25 cellular contexts compared by ENCODE assay signal in the genomic region with DNA sequence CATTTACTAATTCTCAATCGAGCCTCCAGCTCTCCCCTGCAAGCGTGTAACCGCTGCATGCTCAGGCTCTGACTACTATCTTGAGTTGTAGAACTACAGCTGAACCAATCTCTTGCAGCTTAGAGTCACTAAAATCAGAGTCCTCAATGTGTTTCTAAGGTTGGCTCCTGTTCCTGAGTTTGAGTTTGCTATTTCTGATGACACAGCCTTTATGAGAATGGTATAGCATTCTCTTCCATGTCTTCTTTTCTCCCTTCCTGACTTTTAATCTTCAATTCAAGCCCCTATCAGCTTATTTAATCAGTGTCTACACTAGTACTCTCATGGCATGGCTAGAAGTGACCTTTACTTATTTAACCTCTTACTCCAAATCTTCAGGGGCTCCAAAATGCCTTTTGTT.
A peak's percentile ranks its signal among the peaks of the same experiment; 100 is the strongest.
DNase-seq lines count a peak whose midpoint lies in the region; ATAC-seq lines count a peak whose summit lies in the region.
"Had no signal": no experiment of that assay in that cellular context is flagged by ENCODE, and none has a peak within 500 bp of the region (broad histone marks: within the 10 kb centered on the region; RNA-seq: fewer than 3 reads in every experiment).

No MANE protein-coding gene starts in this region.

- H3K27ac ChIP-seq in ectodermal cell (ENCODE audit: insufficient read depth, low read depth, low read length, poor library complexity, severe bottlenecking) = peak overlapping the region; percentile 36
- H3K27ac ChIP-seq: 22Rv1, SJSA1 had no signal

- peak; percentile 17 for DNase-seq in NCI-H82 (lab: John Stamatoyannopoulos, UW)
- no peak for DNase-seq in NCI-H82 treated with DMSO at 0.1 percent for 48 hours (lab: John Stamatoyannopoulos, UW; ENCODE audit: unreplicated experiment)
- DNase-seq in EL = peak; percentile 6
- no peak for DNase-seq in T-helper 17 cell
- DNase-seq in NCI-H2227 (lab: John Stamatoyannopoulos, UW; ENCODE audit: unreplicated experiment) = no peak
- DNase-seq in NCI-H774 (lab: John Stamatoyannopoulos, UW) = no peak
- no peak for DNase-seq in NCI-H1417 (lab: John Stamatoyannopoulos, UW)
- DNase-seq: ACHN; CD4-positive, alpha-beta T cell; H9; Karpas-422; NCI-H1092; NCI-H1436; NCI-H187; NCI-H2081 treated with DMSO at 0.1 percent for 48 hours; NCI-H2171; NCI-H345; NCI-H510A treated with DMSO at 0.1 percent for 48 hours; NK-92 treated with Interleukin-12 subunit alpha and Interleukin-12 subunit beta, amount 100 ng/mL, for 24 hours; Right ventricle myocardium superior; RPMI8226 had no signal

- ATAC-seq in T-helper 17 cell = no peak
- ATAC-seq: GM23338 had no signal

- no peaks in the 10 kb centered on the region for H3K27me3 ChIP-seq in ectodermal cell (ENCODE audit: control insufficient read depth, insufficient read depth, low read length, poor library complexity, severe bottlenecking)
- H3K27me3 ChIP-seq: SJSA1 had no signal

- WGBS in ectodermal cell, 2 experiments = 95 to 96% methylated on average over 3 of the region's 3 CpGs

- H3K4me3 Mint-ChIP-seq in T-helper 17 cell = no peak overlapping the region
- H3K4me3 Mint-ChIP-seq: CD4-positive, alpha-beta T cell; GM23338; H9 had no signal

- H3K4me3 ChIP-seq in ectodermal cell (ENCODE audit: insufficient read depth, low read depth, low read length) = no peak overlapping the region
- H3K4me3 ChIP-seq: GM23338, SJSA1 had no signal

- peak overlapping the region; percentile 41 for H3K27ac Mint-ChIP-seq in T-helper 17 cell
- H3K27ac Mint-ChIP-seq: CD4-positive, alpha-beta T cell; GM23338 had no signal

- H3K9me3 ChIP-seq in T-helper 17 cell (ENCODE audit: control insufficient read depth, low read length, poor library complexity, severe bottlenecking) (no peaks in the 10 kb centered on the region), ectodermal cell (ENCODE audit: control insufficient read depth, low read length) (no peaks in the 10 kb centered on the region)
- H3K9me3 ChIP-seq: SJSA1 had no signal

- H3K36me3 Mint-ChIP-seq in T-helper 17 cell (ENCODE audit: low read depth) = no peaks in the 10 kb centered on the region

- H3K4me1 Mint-ChIP-seq in T-helper 17 cell = peaks cover 4% of the 10 kb centered on the region
- H3K4me1 Mint-ChIP-seq: GM23338, H9 had no signal

- peaks cover 3% of the 10 kb centered on the region for H3K4me1 ChIP-seq in ectodermal cell (ENCODE audit: control insufficient read depth, insufficient read depth, low read length)

- no peaks in the 10 kb centered on the region for H3K27me3 Mint-ChIP-seq in T-helper 17 cell
- H3K27me3 Mint-ChIP-seq: CD4-positive, alpha-beta T cell had no signal

- no peaks in the 10 kb centered on the region for H3K36me3 ChIP-seq in ectodermal cell (ENCODE audit: control insufficient read depth, insufficient read depth, low read length)
- H3K36me3 ChIP-seq: SJSA1 had no signal

Comparison
In these comparisons a context has a peak if more than half of its experiments do, and no peak if none do; other contexts are left out.
1. DNase-seq: peak in NCI-H82 (single experiment) and EL (single experiment); none in NCI-H82 treated with DMSO at 0.1 percent for 48 hours (single experiment), T-helper 17 cell (0 of 3), NCI-H2227 (single experiment), NCI-H774 (single experiment) and NCI-H1417 (0 of 3).